Comparison of ENCODE assay signal across 27 cellular contexts in genomic region chr20:12458241-12458640, GRCh38.
"Had no signal": no experiment of that assay in that cellular context is flagged by ENCODE, and none has a peak within 500 bp of the region (broad histone marks: within the 10 kb centered on the region; RNA-seq: fewer than 3 reads in every experiment).

No MANE protein-coding gene starts in this region.

- H3K4me3 ChIP-seq: stomach, suprapubic skin, testis, thoracic aorta, thyroid gland, tibial artery, tibial nerve, transverse colon, upper lobe of left lung, upper lobe of right lung, uterus, vagina had no signal

- H3K9me3 ChIP-seq: stomach, suprapubic skin, testis, thoracic aorta, thyroid gland, tibial artery, tibial nerve, transverse colon, upper lobe of left lung, upper lobe of right lung, uterus, vagina had no signal

- H3K27me3 ChIP-seq: stomach, suprapubic skin, testis, thyroid gland, tibial artery, tibial nerve, transverse colon, upper lobe of left lung, upper lobe of right lung, uterus, vagina had no signal

- H3K4me1 ChIP-seq: suprapubic skin, testis, thyroid gland, tibial artery, transverse colon, upper lobe of left lung, upper lobe of right lung, vagina had no signal

- H3K27ac ChIP-seq: stomach, suprapubic skin, testis, thoracic aorta, thyroid gland, tibial artery, tibial nerve, transverse colon, upper lobe of left lung, upper lobe of right lung, uterus, vagina had no signal

- DNase-seq: stimulated activated CD4-positive, alpha-beta T cell treated with anti-CD3 and anti-CD28 coated beads, Interleukin-2, amount 100 ng/mL, for 48 hours; stimulated activated CD4-positive, alpha-beta T cell treated with anti-CD3 and anti-CD28 coated beads, Interleukin-4, amount 100 ng/mL, for 1 hour; stimulated activated CD4-positive, alpha-beta T cell treated with anti-CD3 and anti-CD28 coated beads, Interleukin-4, amount 100 ng/mL, for 24 hours; stimulated activated CD4-positive, alpha-beta T cell treated with anti-CD3 and anti-CD28 coated beads, Interleukin-4, amount 100 ng/mL, for 4 hours; stimulated activated CD8-positive, alpha-beta memory T cell treated with anti-CD3 and anti-CD28 coated beads, Interleukin-4, amount 100 ng/mL, for 48 hours; stimulated activated naive B cell treated with anti-CD40 and anti-IgM and Interleukin-4, amounts not matched to agents 10 μg/mL and 1 μg/mL and 100 μg/mL, for 72 hours; stimulated activated naive CD4-positive, alpha-beta T cell; stimulated activated naive CD4-positive, alpha-beta T cell treated with Interleukin-2 at 50 U/mL for 16 hours; stimulated activated naive CD8-positive, alpha-beta T cell treated with anti-CD3 and anti-CD28 coated beads, Interleukin-15, amount 100 ng/mL, for 72 hours; stimulated activated naive CD8-positive, alpha-beta T cell treated with anti-CD3 and anti-CD28 coated beads, Interleukin-15, Interleukin-2, amounts not matched to agents 100 U/mL and 50 U/mL, for 24 hours; stomach; substantia nigra; testis; thyroid gland; tibial artery; transverse colon; trophoblast cell; upper lobe of left lung; upper lobe of right lung; uterus had no signal

- FAIRE-seq: urothelium cell line had no signal

- ATAC-seq: stimulated activated effector memory CD8-positive, alpha-beta T cell treated with anti-CD3 and anti-CD28 coated beads, Interleukin-12 subunit alpha, Interleukin-12 subunit beta, amount 100 ng/mL, for 72 hours; stimulated activated memory B cell treated with anti-CD40 and anti-IgM and Interleukin-4, amounts not matched to agents 10 μg/mL and 1 μg/mL and 100 μg/mL, for 72 hours; stimulated activated naive B cell treated with anti-CD40 and anti-IgM and Interleukin-4, amounts not matched to agents 10 μg/mL and 1 μg/mL and 100 μg/mL, for 72 hours; stimulated activated naive CD8-positive, alpha-beta T cell treated with anti-CD3 and anti-CD28 coated beads, Interleukin-15, amount 100 ng/mL, for 72 hours; stimulated activated naive CD8-positive, alpha-beta T cell treated with anti-CD3 and anti-CD28 coated beads, Interleukin-15, Interleukin-2, amounts not matched to agents 100 U/mL and 50 U/mL, for 24 hours; upper lobe of right lung had no signal

- H3K36me3 ChIP-seq: stomach, suprapubic skin, thoracic aorta, thyroid gland, tibial artery, tibial nerve, transverse colon, upper lobe of left lung, upper lobe of right lung, uterus, vagina had no signal
